ENCODE assay signal across 34 cellular contexts in genomic region chr17:9381068-9381467, GRCh38.
"Had no signal": no experiment of that assay in that cellular context is flagged by ENCODE, and none has a peak within 500 bp of the region (broad histone marks: within the 10 kb centered on the region; RNA-seq: fewer than 3 reads in every experiment).

No MANE protein-coding gene starts in this region.

- H3K9me3 ChIP-seq: adrenal gland, body of pancreas had no signal

- H3K36me3 ChIP-seq: adrenal gland had no signal

- H3K27me3 ChIP-seq: adrenal gland, body of pancreas had no signal

- H3K27ac ChIP-seq: adrenal gland, body of pancreas, SK-N-MC had no signal

- H3K4me1 Mint-ChIP-seq: activated B cell treated with CpG ODN at 0.5 μM for 24 hours; activated CD4-positive, alpha-beta T cell treated with anti-CD3 and anti-CD28 coated beads, Interleukin-2, amount 10 ng/mL, durations not matched to agents 24 days and 14 days; activated naive CD8-positive, alpha-beta T cell treated with anti-CD3 and anti-CD28 coated beads for 36 hours; central memory CD8-positive, alpha-beta T cell; T-cell had no signal

- H3K4me3 Mint-ChIP-seq: activated B cell treated with CpG ODN at 0.5 μM for 24 hours; activated CD4-positive, alpha-beta T cell treated with anti-CD3 and anti-CD28 coated beads, Interleukin-2, amount 10 ng/mL, durations not matched to agents 24 days and 14 days; activated CD8-positive, alpha-beta memory T cell treated with anti-CD3 and anti-CD28 coated beads, Interleukin-2, amount 10 ng/mL, durations not matched to agents 7 days and 5 days; activated naive CD8-positive, alpha-beta T cell treated with anti-CD3 and anti-CD28 coated beads for 36 hours; activated T-cell treated with anti-CD3 and anti-CD28 coated beads, Interleukin-2, amount 50 U/mL, for 24 hours; activated T-helper 1 cell treated with anti-CD3 and anti-CD28 coated beads, Interleukin-12 subunit alpha, Interleukin-12 subunit beta, Interleukin-2, Interleukin-4 antibody, amounts not matched to agents 30 ng/mL and 10 ng/mL and 1 ng/mL, durations not matched to agents 14 hours and 24 hours and 36 hours; central memory CD8-positive, alpha-beta T cell; T-cell had no signal

- H3K4me3 ChIP-seq: adrenal gland, body of pancreas, K562, SK-N-MC had no signal

- H3K27ac Mint-ChIP-seq: activated B cell treated with CpG ODN at 0.5 μM for 24 hours; activated CD4-positive, alpha-beta T cell treated with anti-CD3 and anti-CD28 coated beads, Interleukin-2, amount 10 ng/mL, durations not matched to agents 24 days and 14 days; activated CD8-positive, alpha-beta memory T cell treated with anti-CD3 and anti-CD28 coated beads, Interleukin-2, amount 10 ng/mL, durations not matched to agents 7 days and 5 days; activated naive CD8-positive, alpha-beta T cell treated with anti-CD3 and anti-CD28 coated beads for 36 hours; activated T-cell treated with anti-CD3 and anti-CD28 coated beads, Interleukin-2, amount 50 U/mL, for 24 hours; activated T-helper 1 cell treated with anti-CD3 and anti-CD28 coated beads, Interleukin-12 subunit alpha, Interleukin-12 subunit beta, Interleukin-2, Interleukin-4 antibody, amounts not matched to agents 30 ng/mL and 10 ng/mL and 1 ng/mL, durations not matched to agents 14 hours and 24 hours and 36 hours; T-cell had no signal

- ATAC-seq: activated CD8-positive, alpha-beta memory T cell treated with anti-CD3 and anti-CD28 coated beads, Interleukin-2, amount 10 ng/mL, durations not matched to agents 7 days and 5 days; body of pancreas; K562; Panc1; Right ventricle myocardium inferior; T-cell had no signal

- H3K4me1 ChIP-seq: adrenal gland, body of pancreas had no signal

- FAIRE-seq: K562, TTC549 had no signal

- DNase-seq: activated B cell treated with CpG ODN at 0.5 μM for 24 hours; activated CD4-positive, alpha-beta T cell treated with anti-CD3 and anti-CD28 coated beads for 1 hour; activated CD4-positive, alpha-beta T cell treated with anti-CD3 and anti-CD28 coated beads, Interleukin-2, amount 10 ng/mL, durations not matched to agents 24 days and 14 days; activated CD4-positive, alpha-beta T cell treated with anti-CD3 and anti-CD28 coated beads, Interleukin-2, amount 50 U/mL, for 48 hours; activated CD8-positive, alpha-beta memory T cell treated with anti-CD3 and anti-CD28 coated beads, Interleukin-2, amount 10 ng/mL, durations not matched to agents 7 days and 5 days; activated effector memory CD4-positive, alpha-beta T cell treated with anti-CD3 and anti-CD28 coated beads, Interleukin-2, amount 50 U/mL, for 16 hours; activated naive CD4-positive, alpha-beta T cell treated with Interleukin-2 at 50 U/mL for 16 hours; activated naive CD8-positive, alpha-beta T cell treated with anti-CD3 and anti-CD28 coated beads for 36 hours; activated T-cell treated with anti-CD3 and anti-CD28 coated beads, Interleukin-2, amount 50 U/mL, for 24 hours; adrenal gland; anterior cingulate cortex; body of pancreas; Karpas-422; NCI-H1048; NCI-H2029; NCI-H2107; NCI-H2171 treated with DMSO at 0.1 percent for 48 hours; NCI-H345; NCI-H510A; NCI-H526 treated with DMSO at 0.1 percent for 48 hours; NCI-H82; NK-92 treated with Interleukin-12 subunit alpha and Interleukin-12 subunit beta, amount 100 ng/mL, for 24 hours; OCI-M1; RPMI8226; T-cell; T-helper 2 cell; T1000 had no signal

- H3K9me3 Mint-ChIP-seq: activated CD4-positive, alpha-beta T cell treated with anti-CD3 and anti-CD28 coated beads, Interleukin-2, amount 10 ng/mL, durations not matched to agents 24 days and 14 days; activated T-helper 1 cell treated with anti-CD3 and anti-CD28 coated beads, Interleukin-12 subunit alpha, Interleukin-12 subunit beta, Interleukin-2, Interleukin-4 antibody, amounts not matched to agents 30 ng/mL and 10 ng/mL and 1 ng/mL, durations not matched to agents 14 hours and 24 hours and 36 hours; central memory CD8-positive, alpha-beta T cell had no signal

- H3K27me3 Mint-ChIP-seq: activated B cell treated with CpG ODN at 0.5 μM for 24 hours; activated CD4-positive, alpha-beta T cell treated with anti-CD3 and anti-CD28 coated beads, Interleukin-2, amount 10 ng/mL, durations not matched to agents 24 days and 14 days; activated CD8-positive, alpha-beta memory T cell treated with anti-CD3 and anti-CD28 coated beads, Interleukin-2, amount 10 ng/mL, durations not matched to agents 7 days and 5 days; activated naive CD8-positive, alpha-beta T cell treated with anti-CD3 and anti-CD28 coated beads for 36 hours; activated T-cell treated with anti-CD3 and anti-CD28 coated beads, Interleukin-2, amount 50 U/mL, for 24 hours; central memory CD8-positive, alpha-beta T cell; T-cell had no signal
